8 cellular contexts compared by ENCODE assay signal in genomic region chr18:8608795-8609673, GRCh38. TPM values are rescaled to one million over a fixed set of nuclear protein-coding genes. Genes with fewer than 3 reads are reported as not detected.
DNase-seq lines count a peak whose midpoint lies in the region; ATAC-seq and TF ChIP-seq lines count a peak whose summit lies in the region.

Gene RAB12 (plus strand): TSS chr18:8609437. CDS start chr18:8609440, 3 bp downstream.

- WGBS in trophoblast cell (ENCODE audit: extremely low coverage, insufficient coverage, insufficient read length), result no CpG with 5 or more reads among the region's 98 CpGs
- 2% methylated on average over 53 to 61 of the region's 98 CpGs for WGBS in tibial nerve, 2 donors

- H4K20me1 ChIP-seq in SU-DHL-6 (ENCODE audit: low read depth, low read length), result peaks cover 17% of the 10 kb centered on the region; the same call in 1 of the 2 replicates

- H3F3A ChIP-seq in SU-DHL-6 (ENCODE audit: insufficient read depth), result peaks cover 12% of the 10 kb centered on the region; the same call in 1 of the 2 replicates

- peaks cover 39% of the 10 kb centered on the region for H3K4me1 Mint-ChIP-seq in activated naive CD8-positive, alpha-beta T cell treated with anti-CD3 and anti-CD28 coated beads, Interleukin-2, amount 10 ng/mL, durations not matched to agents 7 days and 5 days

- TF ChIP-seq POLR2A in tibial nerve (IDR thresholded peaks at IDR 0.05), result peak; percentile 47 to 55

- POLR2A ChIA-PET in activated naive CD8-positive, alpha-beta T cell treated with anti-CD3 and anti-CD28 coated beads, Interleukin-2, amount 10 ng/mL, durations not matched to agents 7 days and 5 days (lab: Charles Lee), result interaction anchor here (0.5 to 1.2 kb wide), 5 partner anchors 9 to 528 kb away, joined by 3 to 6 read pairs (median 3); partner anchors contain the start of gene ANKRD12

- no peaks in the 10 kb centered on the region for H3K9me2 ChIP-seq in SU-DHL-6 (replicated peaks; ENCODE audit: insufficient read depth, low read length)

- peak within 1 kb of the TSS; percentile 90 for H3K9ac ChIP-seq in SU-DHL-6 (ENCODE audit: low read length)
- H3K9ac ChIP-seq in trophoblast cell (ENCODE audit: low read length), result peak within 1 kb of the TSS; percentile 82

- no peak within 1 kb of the TSS for H2BK120ac ChIP-seq in trophoblast cell (ENCODE audit: insufficient read depth, low read length, poor library complexity)

- no peak within 1 kb of the TSS for H3K27ac ChIP-seq in SU-DHL-6 (ENCODE audit: low read depth, low read length)
- no peak within 1 kb of the TSS for H3K27ac ChIP-seq in trophoblast cell (ENCODE audit: low read depth, low read length)
- H3K27ac ChIP-seq in tibial nerve, result peak within 1 kb of the TSS; percentile 73 to 91 (median 84)

- no peaks in the 10 kb centered on the region for H3K36me3 ChIP-seq in SU-DHL-6 (ENCODE audit: low read length)
- peaks cover 3% of the 10 kb centered on the region in 2 experiments for H3K36me3 ChIP-seq in trophoblast cell (ENCODE audit: control insufficient read depth in 1 of 2, insufficient read depth in 2 of 2, low read length in 2 of 2)
- no peaks in the 10 kb centered on the region for H3K36me3 ChIP-seq in tibial nerve

- H3K23ac ChIP-seq in trophoblast cell (ENCODE audit: low read length), result peak within 1 kb of the TSS; percentile 19

- peak within 1 kb of the TSS; percentile 89 for H3K27ac Mint-ChIP-seq in activated naive CD8-positive, alpha-beta T cell treated with anti-CD3 and anti-CD28 coated beads, Interleukin-2, amount 10 ng/mL, durations not matched to agents 7 days and 5 days

- DNase-seq in GM04504 (ENCODE audit: low read depth) (peak; percentile 60), HFF-Myc (ENCODE audit: extremely low read depth, low read depth) (no peak), NCI-H1092 (lab: John Stamatoyannopoulos, UW) (peak; percentile 62), Right ventricle myocardium superior (peak; percentile 93), trophoblast cell (peak; percentile 62 to 85), tibial nerve (ENCODE audit: low spot score in 2 of 2) (peak; percentile 63 to 72)
- peak; percentile 93 for DNase-seq in activated naive CD8-positive, alpha-beta T cell treated with anti-CD3 and anti-CD28 coated beads, Interleukin-2, amount 10 ng/mL, durations not matched to agents 7 days and 5 days

- peak within 1 kb of the TSS; percentile 77 for H3K14ac ChIP-seq in trophoblast cell (ENCODE audit: low read length)

- H2BK12ac ChIP-seq in trophoblast cell (ENCODE audit: low read length), result no peak within 1 kb of the TSS

- peak within 1 kb of the TSS; percentile 93 for H3K4me3 ChIP-seq in HFF-Myc (replicated peaks; ENCODE audit: low read depth, low read length)
- H3K4me3 ChIP-seq in SU-DHL-6 (ENCODE audit: insufficient read depth, low read length, poor library complexity, severe bottlenecking), result peak within 1 kb of the TSS; percentile 82
- H3K4me3 ChIP-seq in trophoblast cell (ENCODE audit: low read depth, low read length), result peak within 1 kb of the TSS; percentile 85
- H3K4me3 ChIP-seq in tibial nerve, result peak within 1 kb of the TSS; percentile 77 to 91 (median 85)

- peak within 1 kb of the TSS; percentile 100 for H2AFZ ChIP-seq in SU-DHL-6 (ENCODE audit: low read depth, low read length, severe bottlenecking)
- peak within 1 kb of the TSS; percentile 92 for H2AFZ ChIP-seq in trophoblast cell (ENCODE audit: insufficient read depth, low read length, poor library complexity)

- peaks cover 2% of the 10 kb centered on the region for H3K27me3 Mint-ChIP-seq in activated naive CD8-positive, alpha-beta T cell treated with anti-CD3 and anti-CD28 coated beads, Interleukin-2, amount 10 ng/mL, durations not matched to agents 7 days and 5 days

- no peaks in the 10 kb centered on the region for H3K36me3 Mint-ChIP-seq in activated naive CD8-positive, alpha-beta T cell treated with anti-CD3 and anti-CD28 coated beads, Interleukin-2, amount 10 ng/mL, durations not matched to agents 7 days and 5 days

- peak within 1 kb of the TSS; percentile 94 for H3K4me3 Mint-ChIP-seq in activated naive CD8-positive, alpha-beta T cell treated with anti-CD3 and anti-CD28 coated beads, Interleukin-2, amount 10 ng/mL, durations not matched to agents 7 days and 5 days

- intact Hi-C loops in Right ventricle myocardium superior (cut with DNase I), result no loop called here

- H3K18ac ChIP-seq in trophoblast cell (ENCODE audit: low read length), result peak within 1 kb of the TSS; percentile 80

- H3K4me1 ChIP-seq in trophoblast cell (ENCODE audit: control insufficient read depth in 1 of 2, insufficient read depth in 2 of 2, low read length in 2 of 2) (peaks cover 8 to 13% of the 10 kb centered on the region in 2 experiments), tibial nerve (peaks cover 0 to 60% (median 40%) of the 10 kb centered on the region in 4 donors)

- peak within 1 kb of the TSS; percentile 96 for H4K8ac ChIP-seq in trophoblast cell (ENCODE audit: low read depth, low read length)

- no peak within 1 kb of the TSS for H2BK5ac ChIP-seq in trophoblast cell (ENCODE audit: low read depth, low read length, poor library complexity)

- peaks cover 7% of the 10 kb centered on the region for H3K79me1 ChIP-seq in trophoblast cell (ENCODE audit: low read length)

- peak within 1 kb of the TSS; percentile 53 for H2AK5ac ChIP-seq in trophoblast cell (ENCODE audit: low read length)

- TF ChIP-seq CTCF in HFF-Myc (IDR thresholded peaks at IDR 0.05; ENCODE audit: low read depth, low read length, missing control alignments) (no peak), SU-DHL-6 (IDR thresholded peaks at IDR 0.05; ENCODE audit: insufficient read depth, low read length, poor library complexity, severe bottlenecking) (no peak), tibial nerve (IDR thresholded peaks at IDR 0.05) (peak; percentile 53 to 97 (median 95))

- peak within 1 kb of the TSS; percentile 99 for H3K4me2 ChIP-seq in SU-DHL-6 (ENCODE audit: low read depth, low read length, poor library complexity, severe bottlenecking)
- peak within 1 kb of the TSS; percentile 99 for H3K4me2 ChIP-seq in trophoblast cell (ENCODE audit: low read length)

- peak within 1 kb of the TSS; percentile 70 for H4K12ac ChIP-seq in trophoblast cell (ENCODE audit: low read depth, low read length)

- peak within 1 kb of the TSS; percentile 73 for H4K91ac ChIP-seq in trophoblast cell (ENCODE audit: low read depth, low read length)

- TF ChIP-seq EP300 in tibial nerve (IDR thresholded peaks at IDR 0.05), result no peak

- no peaks in the 10 kb centered on the region for H3K9me3 Mint-ChIP-seq in activated naive CD8-positive, alpha-beta T cell treated with anti-CD3 and anti-CD28 coated beads, Interleukin-2, amount 10 ng/mL, durations not matched to agents 7 days and 5 days

- H3K79me2 ChIP-seq in SU-DHL-6 (ENCODE audit: insufficient read depth, low read length), result peaks cover 44% of the 10 kb centered on the region
- peaks cover 5% of the 10 kb centered on the region for H3K79me2 ChIP-seq in trophoblast cell (ENCODE audit: control insufficient read depth, insufficient read depth, low read length, poor library complexity)

- peak; percentile 90 for ATAC-seq in activated naive CD8-positive, alpha-beta T cell treated with anti-CD3 and anti-CD28 coated beads, Interleukin-2, amount 10 ng/mL, durations not matched to agents 7 days and 5 days (ENCODE audit: low read depth)
- ATAC-seq in Right ventricle myocardium superior (ENCODE audit: poor library complexity), result peak; percentile 94

- H3K9me3 ChIP-seq in SU-DHL-6 (ENCODE audit: insufficient read depth, low read length) (no peaks in the 10 kb centered on the region), trophoblast cell (ENCODE audit: insufficient read depth, low read depth, low read length) (no peaks in the 10 kb centered on the region), tibial nerve (no peaks in the 10 kb centered on the region)

- H3K4ac ChIP-seq in trophoblast cell (ENCODE audit: low read depth, low read length), result peak within 1 kb of the TSS; percentile 90

- H3K27me3 ChIP-seq in SU-DHL-6 (ENCODE audit: low read length) (no peaks in the 10 kb centered on the region), trophoblast cell (ENCODE audit: insufficient read depth, low read length) (no peaks in the 10 kb centered on the region), tibial nerve (no peaks in the 10 kb centered on the region)

RNA-seq across cellular contexts. Expression of gene RAB12, which starts in this region (rescaled TPM):
- total RNA-seq in activated naive CD8-positive, alpha-beta T cell treated with anti-CD3 and anti-CD28 coated beads, Interleukin-2, amount 10 ng/mL, durations not matched to agents 7 days and 5 days, result 10 to 100 TPM; 18.5 to 20.2 TPM
- total RNA-seq in Right ventricle myocardium superior, result 123 TPM
- 22.0 and 22.8 TPM in 2 replicates for polyA plus RNA-seq in trophoblast cell (2013)
- total RNA-seq in tibial nerve, result 100 to 1,000 TPM in 1 of 4 donors, 10 to 100 TPM in 3; 36.0 to 102 (median 53.5) TPM

Comparison
In these comparisons a context has a peak if more than half of its experiments do, and no peak if none do; other contexts are left out.
1. CTCF ChIP-seq: peak in tibial nerve (5 of 5); none in HFF-Myc (single experiment) and SU-DHL-6 (single experiment).
2. H3K27ac ChIP-seq: peak in tibial nerve (4 of 4); none in SU-DHL-6 (single experiment) and trophoblast cell (single experiment).
3. Peak in every context shown above with its lines, with median percentiles within 50 percentile points of each other: H3K4me3 ChIP-seq.